In genomic region chr1:26168410-26169167, GRCh38 we compare ENCODE assay signal across 8 cellular contexts. TPM values are rescaled to one million over a fixed set of nuclear protein-coding genes. Genes with fewer than 3 reads are reported as not detected.
DNase-seq lines count a peak whose midpoint lies in the region; ATAC-seq, FAIRE-seq and TF ChIP-seq lines count a peak whose summit lies in the region.

Gene C1orf232 (minus strand): TSS chr1:26168963. CDS start chr1:26168499, 464 bp downstream.

- peaks cover 3% of the 10 kb centered on the region for H3K36me3 Mint-ChIP-seq in activated T-helper 2 cell treated with anti-CD3 and anti-CD28 coated beads, Interferon-gamma antibody, Interleukin-2, Interleukin-4, amounts not matched to agents 10 μg/mL and 5 μg/mL and 100 μg/mL, durations not matched to agents 14 hours and 24 hours and 36 hours (ENCODE audit: low read depth)

- H2AFZ ChIP-seq in KMS-11 (ENCODE audit: low read depth) (peak within 1 kb of the TSS; percentile 89), keratinocyte (ENCODE audit: control insufficient read depth, low read length) (peak within 1 kb of the TSS; percentile 85)

- H3K9me3 ChIP-seq in BE2C = no peaks in the 10 kb centered on the region
- no peaks in the 10 kb centered on the region for H3K9me3 ChIP-seq in keratinocyte (ENCODE audit: control insufficient read depth, low read depth, low read length)
- H3K9me3 ChIP-seq in subcutaneous abdominal adipose tissue (ENCODE audit: control insufficient read depth in 5 of 5, low read length in 5 of 5) = no peaks in the 10 kb centered on the region

- H3K27me3 ChIP-seq in BE2C (no peaks in the 10 kb centered on the region), KMS-11 (ENCODE audit: insufficient read depth, low read depth) (peaks cover 32% of the 10 kb centered on the region), keratinocyte (ENCODE audit: control insufficient read depth, extremely low read depth, insufficient read depth, low read length) (no peaks in the 10 kb centered on the region), subcutaneous abdominal adipose tissue (ENCODE audit: control insufficient read depth in 5 of 5, insufficient read depth in 4 of 5, low read length in 5 of 5) (no peaks in the 10 kb centered on the region)

- FAIRE-seq in keratinocyte (lab: Jason Lieb, UNC) = no peak

- H3K27ac ChIP-seq in KMS-11 = peak within 1 kb of the TSS; percentile 37
- peak within 1 kb of the TSS; percentile 60 for H3K27ac ChIP-seq in keratinocyte (ENCODE audit: control insufficient read depth, insufficient read depth, low read length)
- H3K27ac ChIP-seq in subcutaneous abdominal adipose tissue (ENCODE audit: low read depth, low read length) = peak within 1 kb of the TSS; percentile 30

- H3K79me2 ChIP-seq in KMS-11 (ENCODE audit: insufficient read depth, low read depth) = no peaks in the 10 kb centered on the region
- H3K79me2 ChIP-seq in keratinocyte (ENCODE audit: control insufficient read depth, insufficient read depth, low read length) = peaks cover 17% of the 10 kb centered on the region

- no peaks in the 10 kb centered on the region; the same call in 1 of the 2 replicates for H3K4me1 ChIP-seq in BE2C
- peaks cover 29% of the 10 kb centered on the region for H3K4me1 ChIP-seq in KMS-11 (ENCODE audit: low read depth, poor library complexity, severe bottlenecking)
- peaks cover 11% of the 10 kb centered on the region for H3K4me1 ChIP-seq in keratinocyte (ENCODE audit: control insufficient read depth, extremely low read depth, insufficient read depth, low read length)
- peaks cover 2 to 32% (median 27%) of the 10 kb centered on the region in 5 donors for H3K4me1 ChIP-seq in subcutaneous abdominal adipose tissue (ENCODE audit: control insufficient read depth in 5 of 5, insufficient read depth in 5 of 5, low read length in 5 of 5)

- H4K20me1 ChIP-seq in KMS-11 (ENCODE audit: insufficient read depth) = no peaks in the 10 kb centered on the region
- H4K20me1 ChIP-seq in keratinocyte (ENCODE audit: control insufficient read depth, extremely low read depth, insufficient read depth, low read length) = no peaks in the 10 kb centered on the region

- ATAC-seq in GM21515 (IDR thresholded peaks at IDR 0.05; ENCODE audit: unreplicated experiment) (no peak), HG03565 (IDR thresholded peaks at IDR 0.05; ENCODE audit: unreplicated experiment) (no peak), HG02623 (IDR thresholded peaks at IDR 0.05; ENCODE audit: unreplicated experiment) (no peak)

- peak within 1 kb of the TSS; percentile 95 for H3K9ac ChIP-seq in KMS-11
- H3K9ac ChIP-seq in keratinocyte (ENCODE audit: control insufficient read depth, extremely low read depth, insufficient read depth, low read length) = peak within 1 kb of the TSS; percentile 89
- H3K9ac ChIP-seq in subcutaneous abdominal adipose tissue (ENCODE audit: low read length in 5 of 5) = peak within 1 kb of the TSS in 4 of 5 donors; percentile 76 to 95 (median 89)

- peaks cover 22% of the 10 kb centered on the region for H3K4me1 Mint-ChIP-seq in activated T-helper 2 cell treated with anti-CD3 and anti-CD28 coated beads, Interferon-gamma antibody, Interleukin-2, Interleukin-4, amounts not matched to agents 10 μg/mL and 5 μg/mL and 100 μg/mL, durations not matched to agents 14 hours and 24 hours and 36 hours (ENCODE audit: low read depth)

- 0 out of 2 replicates have a peak, but pooled peaks cover 3% of the 10 kb centered on the region for H3K36me3 ChIP-seq in BE2C
- no peaks in the 10 kb centered on the region for H3K36me3 ChIP-seq in KMS-11 (ENCODE audit: insufficient read depth)
- peaks cover 0 to 10% of the 10 kb centered on the region in 2 experiments for H3K36me3 ChIP-seq in keratinocyte (ENCODE audit: control insufficient read depth in 2 of 2, extremely low read depth in 1 of 2, insufficient read depth in 2 of 2, low read length in 2 of 2)
- H3K36me3 ChIP-seq in subcutaneous abdominal adipose tissue (ENCODE audit: control insufficient read depth in 5 of 5, insufficient read depth in 5 of 5, low read length in 5 of 5) = peaks cover 0 to 5% (median 0%) of the 10 kb centered on the region in 5 donors

- no peaks in the 10 kb centered on the region for H3K9me1 ChIP-seq in keratinocyte (ENCODE audit: control insufficient read depth, extremely low read depth, insufficient read depth, low read length)

- peaks cover 13% of the 10 kb centered on the region for H3K27me3 Mint-ChIP-seq in activated T-helper 2 cell treated with anti-CD3 and anti-CD28 coated beads, Interferon-gamma antibody, Interleukin-2, Interleukin-4, amounts not matched to agents 10 μg/mL and 5 μg/mL and 100 μg/mL, durations not matched to agents 14 hours and 24 hours and 36 hours (ENCODE audit: low read depth)

- intact Hi-C loops in activated T-helper 2 cell treated with anti-CD3 and anti-CD28 coated beads, Interferon-gamma antibody, Interleukin-2, Interleukin-4, amounts not matched to agents 10 μg/mL and 5 μg/mL and 100 μg/mL, durations not matched to agents 14 hours and 24 hours and 36 hours (cut with micrococcal nuclease) = loop anchor here (1.0 to 10.0 kb wide), 4 partner anchors 65 to 226 kb away; no protein-coding TSS in a partner anchor

- H3K27ac Mint-ChIP-seq in activated T-helper 2 cell treated with anti-CD3 and anti-CD28 coated beads, Interferon-gamma antibody, Interleukin-2, Interleukin-4, amounts not matched to agents 10 μg/mL and 5 μg/mL and 100 μg/mL, durations not matched to agents 14 hours and 24 hours and 36 hours = peak within 1 kb of the TSS; percentile 88

- H3K4me3 Mint-ChIP-seq in activated T-helper 2 cell treated with anti-CD3 and anti-CD28 coated beads, Interferon-gamma antibody, Interleukin-2, Interleukin-4, amounts not matched to agents 10 μg/mL and 5 μg/mL and 100 μg/mL, durations not matched to agents 14 hours and 24 hours and 36 hours (ENCODE audit: low read depth) = peak within 1 kb of the TSS; percentile 92

- no peaks in the 10 kb centered on the region for H3K9me3 Mint-ChIP-seq in activated T-helper 2 cell treated with anti-CD3 and anti-CD28 coated beads, Interferon-gamma antibody, Interleukin-2, Interleukin-4, amounts not matched to agents 10 μg/mL and 5 μg/mL and 100 μg/mL, durations not matched to agents 14 hours and 24 hours and 36 hours

- dilution Hi-C loops in keratinocyte (cut with MboI; ENCODE audit: extremely low pct_ligation_motif_present, low sequenced_read_pairs) = no loop called here

- H3K4me2 ChIP-seq in KMS-11 = peak within 1 kb of the TSS; percentile 3; the same call in 1 of the 2 replicates
- peak within 1 kb of the TSS; percentile 78 for H3K4me2 ChIP-seq in keratinocyte (ENCODE audit: control insufficient read depth, extremely low read depth, insufficient read depth, low read depth, low read length)

- H3K4me3 ChIP-seq in BE2C (ENCODE audit: low read depth, low read length) (peak within 1 kb of the TSS; percentile 75), KMS-11 (IDR thresholded peaks at IDR 0.05; ENCODE audit: insufficient read depth, low read depth, low read length) (peak within 1 kb of the TSS; percentile 74), keratinocyte (ENCODE audit: control insufficient read depth in 2 of 3, extremely low read depth in 1 of 3, insufficient read depth in 2 of 3, low read depth in 1 of 3, low read length in 3 of 3) (peak within 1 kb of the TSS; percentile 64 to 94 (median 80)), subcutaneous abdominal adipose tissue (ENCODE audit: low read depth in 1 of 5, low read length in 5 of 5) (peak within 1 kb of the TSS in 4 of 5 donors; percentile 75 to 91 (median 83))

- TF ChIP-seq CTCF in BE2C (IDR thresholded peaks at IDR 0.05; ENCODE audit: low read depth, low read length) = no peak
- TF ChIP-seq CTCF in KMS-11 (conservative IDR thresholded peaks at IDR 0.05; ENCODE audit: low read depth, low read length) = no peak
- TF ChIP-seq CTCF in keratinocyte (optimal IDR thresholded peaks at IDR 0.05 in 1 of 3, IDR thresholded peaks at IDR 0.05 in 1 of 3, conservative IDR thresholded peaks at IDR 0.05 in 1 of 3; ENCODE audit: extremely low read depth in 1 of 3, insufficient read depth in 2 of 3, low read length in 3 of 3) = no peak

- DNase-seq in BE2C (no peak), keratinocyte (ENCODE audit: low read depth, low spot score) (no peak)
- no peak for DNase-seq in activated T-helper 2 cell treated with anti-CD3 and anti-CD28 coated beads, Interferon-gamma antibody, Interleukin-2, Interleukin-4, amounts not matched to agents 10 μg/mL and 5 μg/mL and 100 μg/mL, durations not matched to agents 14 hours and 24 hours and 36 hours (ENCODE audit: low spot score)

RNA-seq across cellular contexts. Expression of gene C1orf232, which starts in this region (rescaled TPM):
- not detected for polyA plus RNA-seq in BE2C (2012; ENCODE audit: insufficient read depth, insufficient read length, low read depth)
- total RNA-seq in activated T-helper 2 cell treated with anti-CD3 and anti-CD28 coated beads, Interferon-gamma antibody, Interleukin-2, Interleukin-4, amounts not matched to agents 10 μg/mL and 5 μg/mL and 100 μg/mL, durations not matched to agents 14 hours and 24 hours and 36 hours = not detected in 2 replicates
- polyA plus RNA-seq in keratinocyte = not detected in 3 replicates
- polyA plus RNA-seq in keratinocyte (2011; ENCODE audit: low read depth) = not detected
- polyA plus RNA-seq in keratinocyte (2011; cell fraction: cytosol; rRNA removed) = not detected in 2 replicates
- not detected in 2 replicates for polyA plus RNA-seq in keratinocyte (2011; cell fraction: nucleus; rRNA removed)
- polyA plus RNA-seq in keratinocyte (2012; ENCODE audit: low replicate concordance) = not detected in 2 replicates
- not detected in 3 replicates for polyA minus RNA-seq in keratinocyte
- polyA minus RNA-seq in keratinocyte (2011; cell fraction: cytosol; rRNA and poly(A)+ RNA removed) = not detected
- polyA minus RNA-seq in keratinocyte (2011; cell fraction: nucleus; rRNA and poly(A)+ RNA removed) = not detected in 2 replicates
